In genomic region chr2:154583274-154583673, GRCh38 we compare ENCODE assay signal across 5 cellular contexts.
DNase-seq lines count a peak whose midpoint lies in the region; ATAC-seq, FAIRE-seq and TF ChIP-seq lines count a peak whose summit lies in the region.
"Not testable (repeated sequence)": the region's sequence is repeated elsewhere in the genome, so short reads cannot be mapped to it uniquely, and the experiment has no call there.

No MANE protein-coding gene starts in this region.

- H2AK5ac ChIP-seq in H1 (ENCODE audit: low read depth, low read length); mesendoderm (ENCODE audit: low read length): not testable (repeated sequence)

- H2AFZ ChIP-seq in GM23338; H1 (ENCODE audit: low read length): not testable (repeated sequence)

- not testable (repeated sequence) for H3K4me3 ChIP-seq in GM23338; H1 (ENCODE audit: extremely low read depth in 1 of 4, insufficient read depth in 2 of 4, low read depth in 3 of 4, low read length in 4 of 4); mesendoderm (ENCODE audit: low read length)

- H2BK5ac ChIP-seq in H1 (ENCODE audit: low read depth, low read length) (peak overlapping the region; percentile 88; the same call in 1 of the 2 replicates), mesendoderm (ENCODE audit: low read length) (peak overlapping the region; percentile 82)

- H3K4me2 ChIP-seq in GM23338; H1 (ENCODE audit: insufficient read depth in 1 of 2, low read depth in 2 of 2, low read length in 2 of 2); mesendoderm (ENCODE audit: low read length): not testable (repeated sequence)

- 95% methylated on average over 8 of the region's 8 CpGs; no CpG with 5 or more reads in 1 of the 2 experiments for whole genome bisulfite sequencing in H1 (ENCODE audit: extremely low coverage in 1 of 2, insufficient coverage in 1 of 2, insufficient read length in 1 of 2, insufficient replicate concordance in 2 of 2, low coverage in 1 of 2, low lambda C conversion rate in 2 of 2, missing lambda C conversion rate in 1 of 2), 2 experiments
- no CpG with 5 or more reads among the region's 8 CpGs for WGBS in mesendoderm (ENCODE audit: extremely low coverage, insufficient coverage, low lambda C conversion rate)

- H3K36me3 ChIP-seq in GM23338 (ENCODE audit: insufficient read depth); H1 (ENCODE audit: control insufficient read depth in 2 of 4, insufficient read depth in 4 of 4, low read length in 3 of 4); mesendoderm (ENCODE audit: control insufficient read depth, insufficient read depth, low read length): not testable (repeated sequence)

- H3K14ac ChIP-seq in H1 (ENCODE audit: insufficient read length) = not testable (repeated sequence)

- not testable (repeated sequence) for H3K9me2 ChIP-seq in GM23338 (ENCODE audit: insufficient read depth)

- H3K27ac ChIP-seq in GM23338 (ENCODE audit: low read depth) = peak overlapping the region; percentile 39; the same call in 1 of the 2 replicates
- peak overlapping the region; percentile 33; the same call in 1 of the 2 replicates for H3K27ac ChIP-seq in VCaP
- H3K27ac ChIP-seq in H1 (ENCODE audit: low read depth, low read length); mesendoderm (ENCODE audit: low read depth, low read length): not testable (repeated sequence)

- CTCF ChIA-PET in H1 (lab: Charles Lee; ENCODE audit: partially characterized antibody) = interaction anchor here (0.6 kb wide), 1 partner anchor 96 kb away, joined by 3 read pairs; no protein-coding TSS in a partner anchor

- not testable (repeated sequence) for H2BK15ac ChIP-seq in H1 (ENCODE audit: low read length); mesendoderm (replicated peaks; ENCODE audit: low read depth)

- H3K79me1 ChIP-seq in H1 (ENCODE audit: low read depth, low read length); mesendoderm (ENCODE audit: low read length): not testable (repeated sequence)

- H2BK120ac ChIP-seq in H1 (replicated peaks; ENCODE audit: low read depth, low read length) (peak overlapping the region; percentile 72), mesendoderm (ENCODE audit: low read depth, low read length) (peak overlapping the region; percentile 99)

- TF ChIP-seq EP300 in H1 (IDR thresholded peaks at IDR 0.05; ENCODE audit: borderline replicate concordance in 1 of 2, low read depth in 2 of 2, low read length in 2 of 2) = not testable (repeated sequence)

- H3K4ac ChIP-seq in H1 (replicated peaks; ENCODE audit: insufficient read length, low read depth, low read length) = not testable (repeated sequence)
- H3K4ac ChIP-seq in mesendoderm (ENCODE audit: low read depth, low read length) = peak overlapping the region; percentile 99

- not testable (repeated sequence) for TF ChIP-seq CTCF in GM23338 (conservative IDR thresholded peaks at IDR 0.05; ENCODE audit: low read depth in 2 of 2); VCaP (conservative IDR thresholded peaks at IDR 0.05); H1 (IDR thresholded peaks at IDR 0.05; ENCODE audit: control extremely low read depth in 1 of 3, insufficient read depth in 1 of 3, low read depth in 1 of 3, low read length in 3 of 3); progenitor cell of endocrine pancreas (IDR thresholded peaks at IDR 0.05; ENCODE audit: unreplicated experiment)

- H3K27me3 ChIP-seq in GM23338 (ENCODE audit: insufficient read depth); H1 (replicated peaks in 1 of 4; ENCODE audit: control insufficient read depth in 3 of 4, extremely low read depth in 1 of 4, insufficient read depth in 3 of 4, low read length in 3 of 4); mesendoderm (ENCODE audit: insufficient read depth, low read length, poor library complexity): not testable (repeated sequence)

- peaks cover 41% of the 10 kb centered on the region for H3K4me1 Mint-ChIP-seq in GM23338
- H3K4me1 Mint-ChIP-seq in progenitor cell of endocrine pancreas (ENCODE audit: low read depth) = not testable (repeated sequence)

- not testable (repeated sequence) for H3K23me2 ChIP-seq in H1 (ENCODE audit: low read depth, low read length)

- not testable (repeated sequence) for H3K36me3 Mint-ChIP-seq in GM23338 (ENCODE audit: low read depth); progenitor cell of endocrine pancreas (ENCODE audit: insufficient read depth)

- H3K23ac ChIP-seq in H1 (ENCODE audit: insufficient read length); mesendoderm (ENCODE audit: low read length): not testable (repeated sequence)

- H4K91ac ChIP-seq in H1 (replicated peaks; ENCODE audit: insufficient read length, low read length) = not testable (repeated sequence)

- H2BK20ac ChIP-seq in H1 (ENCODE audit: low read length) = not testable (repeated sequence)

- ATAC-seq in GM23338 = not testable (repeated sequence)

- H3K4me3 Mint-ChIP-seq in GM23338; progenitor cell of endocrine pancreas (ENCODE audit: low read depth): not testable (repeated sequence)

- H3K4me1 ChIP-seq in GM23338 (ENCODE audit: insufficient read depth) = peaks cover 30% of the 10 kb centered on the region
- H3K4me1 ChIP-seq in H1 (replicated peaks in 1 of 4; ENCODE audit: control insufficient read depth in 3 of 4, insufficient read depth in 4 of 4, low read length in 3 of 4) = peaks cover 1 to 10% (median 8%) of the 10 kb centered on the region in 4 experiments; a peak in 5 of 7 replicates
- not testable (repeated sequence) for H3K4me1 ChIP-seq in mesendoderm (ENCODE audit: control insufficient read depth, low read depth, low read length)

- TF ChIP-seq POLR2A in H1 (IDR thresholded peaks at IDR 0.05; ENCODE audit: control extremely low read depth in 1 of 2, low read depth in 2 of 2, low read length in 2 of 2) = not testable (repeated sequence)

- H3K9me3 Mint-ChIP-seq in GM23338; progenitor cell of endocrine pancreas (ENCODE audit: low read depth): not testable (repeated sequence)

- H4K20me1 ChIP-seq in GM23338 (replicated peaks; ENCODE audit: insufficient read depth); H1 (replicated peaks in 1 of 2; ENCODE audit: control insufficient read depth in 1 of 2, insufficient read depth in 2 of 2, low read length in 2 of 2): not testable (repeated sequence)

- FAIRE-seq in H1 (lab: Jason Lieb, UNC) = not testable (repeated sequence)

- not testable (repeated sequence) for H2BK12ac ChIP-seq in H1 (ENCODE audit: low read depth, low read length)

- H3K18ac ChIP-seq in H1 (ENCODE audit: extremely low read depth, low read length) (peak overlapping the region; percentile 78; the same call in 1 of the 2 replicates), mesendoderm (ENCODE audit: low read length) (peak overlapping the region; percentile 99)

- H4K5ac ChIP-seq in H1 (ENCODE audit: insufficient read length, low read depth, low read length); mesendoderm (ENCODE audit: low read length): not testable (repeated sequence)

- not testable (repeated sequence) for H4K8ac ChIP-seq in H1 (ENCODE audit: extremely low read depth, insufficient read depth, low read length); mesendoderm (ENCODE audit: low read depth, low read length)

- POLR2A ChIA-PET in H1 (lab: Charles Lee; ENCODE audit: partially characterized antibody) = interaction anchor here (0.6 kb wide), 1 partner anchor 557 kb away, joined by 4 read pairs; no protein-coding TSS in a partner anchor

- not testable (repeated sequence) for H3K79me2 ChIP-seq in GM23338 (replicated peaks; ENCODE audit: insufficient read depth); H1 (ENCODE audit: control insufficient read depth in 1 of 2, insufficient read depth in 2 of 2, low read length in 2 of 2); mesendoderm (ENCODE audit: control insufficient read depth, insufficient read depth, low read length)

- not testable (repeated sequence) for H3K9me3 ChIP-seq in H1 (ENCODE audit: insufficient read depth in 2 of 2, low read depth in 1 of 2, low read length in 1 of 2)

- not testable (repeated sequence) for TF ChIP-seq RAD21 in H1 (IDR thresholded peaks at IDR 0.05 in 1 of 2, conservative IDR thresholded peaks at IDR 0.05 in 1 of 2; ENCODE audit: low read depth in 2 of 2, low read length in 2 of 2)

- not testable (repeated sequence) for H3K56ac ChIP-seq in H1 (replicated peaks; ENCODE audit: insufficient read length, low read depth, low read length)
- H3K56ac ChIP-seq in mesendoderm (ENCODE audit: low read length) = peak overlapping the region; percentile 66

- not testable (repeated sequence) for H3F3A ChIP-seq in GM23338 (replicated peaks; ENCODE audit: low read depth)

- DNase-seq in GM23338 (ENCODE audit: low spot score); H1 (ENCODE audit: low read depth in 1 of 2, low spot score in 2 of 2); mesendoderm; progenitor cell of endocrine pancreas (ENCODE audit: low spot score, unreplicated experiment): not testable (repeated sequence)

- not testable (repeated sequence) for H3K27ac Mint-ChIP-seq in GM23338
- H3K27ac Mint-ChIP-seq in progenitor cell of endocrine pancreas = peak overlapping the region; percentile 51

- not testable (repeated sequence) for H3K9ac ChIP-seq in H1 (replicated peaks in 1 of 4; ENCODE audit: extremely low read depth in 1 of 4, low read depth in 3 of 4, low read length in 3 of 4); mesendoderm (ENCODE audit: low read length)

- H3K27me3 Mint-ChIP-seq in GM23338 (ENCODE audit: insufficient read depth, low read depth, poor library complexity); progenitor cell of endocrine pancreas: not testable (repeated sequence)
